ENCODE assay signal across 8 cellular contexts in the genomic region with DNA sequence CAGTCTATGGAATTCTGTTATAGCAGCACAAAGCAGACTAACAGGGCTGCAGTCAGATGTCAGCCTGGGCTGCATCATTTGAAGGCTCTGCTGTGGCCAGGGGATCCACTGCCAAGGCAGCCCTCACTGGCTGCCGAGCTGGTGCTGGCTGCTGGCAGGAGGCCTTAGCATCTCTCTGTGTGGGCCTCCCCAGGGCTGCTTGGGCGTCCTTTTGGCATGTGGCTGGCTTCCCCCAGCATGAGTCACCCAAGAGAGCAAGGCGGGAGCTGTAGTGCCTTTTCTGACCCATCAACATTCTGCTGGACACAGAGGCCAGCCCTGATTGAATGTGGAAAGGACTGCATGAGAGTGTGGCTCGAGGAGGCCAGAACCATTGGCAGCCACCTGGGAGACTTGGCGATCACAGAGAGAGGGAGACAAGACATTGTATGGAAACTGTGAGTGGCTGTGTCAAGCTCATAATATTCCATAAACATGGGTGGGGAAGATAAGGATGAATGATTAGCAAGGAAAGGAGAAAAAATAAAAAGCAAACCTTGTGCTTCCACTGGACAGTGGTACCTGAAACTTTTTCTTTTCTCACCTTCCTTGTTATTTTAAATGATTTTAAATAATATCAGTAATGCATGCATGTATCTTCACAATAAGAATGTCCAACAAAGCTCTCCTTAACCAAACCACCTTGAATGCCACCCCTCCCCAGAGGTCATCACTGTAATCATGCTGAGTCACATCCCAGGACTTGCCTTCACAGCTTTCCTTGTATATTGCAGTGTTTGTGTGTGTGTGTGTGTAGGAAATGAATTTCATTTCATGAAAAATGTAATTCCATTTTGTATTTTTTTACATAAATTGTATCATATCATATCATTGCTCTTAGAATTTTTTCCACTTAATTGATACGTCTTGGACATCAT. TPM values are rescaled to one million over a fixed set of nuclear protein-coding genes. Genes with fewer than 3 reads are reported as not detected.
DNase-seq lines count a peak whose midpoint lies in the region; ATAC-seq and TF ChIP-seq lines count a peak whose summit lies in the region.
"Had no signal": no experiment of that assay in that cellular context is flagged by ENCODE, and none has a peak within 500 bp of the region (broad histone marks: within the 10 kb centered on the region; RNA-seq: fewer than 3 reads in every experiment).

No MANE protein-coding gene starts in this region.

- no peak overlapping the region for H2BK5ac ChIP-seq in IMR-90 (ENCODE audit: low read depth, low read length, poor library complexity, severe bottlenecking)

- no peak for TF ChIP-seq POLR2A in IMR-90 (IDR thresholded peaks at IDR 0.05; ENCODE audit: low read depth, low read length)

- TF ChIP-seq RAD21 in IMR-90 (IDR thresholded peaks at IDR 0.05; ENCODE audit: low read length) = no peak

- no peak overlapping the region for H3K56ac ChIP-seq in IMR-90 (ENCODE audit: extremely low read depth, insufficient read depth, low read length)

- intact Hi-C loops in IMR-90 (cut with micrococcal nuclease) (no loop called here), upper lobe of right lung (cut with DNase I) (no loop called here)
- intact Hi-C loops in CD4-positive, alpha-beta memory T cell (cut with micrococcal nuclease) = no loop called here

- no peak overlapping the region for H3K18ac ChIP-seq in IMR-90 (ENCODE audit: low read depth, low read length)

- no peaks in the 10 kb centered on the region for H3K4me1 Mint-ChIP-seq in CD4-positive, alpha-beta memory T cell

- CTCF ChIA-PET in IMR-90 (lab: Yijun Ruan, JAX) = interaction anchor here (1.0 kb wide), 1 partner anchor 42 kb away, joined by 3 read pairs; no protein-coding TSS in a partner anchor
- CTCF ChIA-PET in CD4-positive, alpha-beta memory T cell (lab: Charles Lee; ENCODE audit: partially characterized antibody) = no interaction called here

- no peak for TF ChIP-seq CTCF in IMR-90 (conservative IDR thresholded peaks at IDR 0.05; ENCODE audit: low read depth, low read length)
- TF ChIP-seq CTCF in upper lobe of right lung (IDR thresholded peaks at IDR 0.05) = no peak

- no peaks in the 10 kb centered on the region for H3K36me3 Mint-ChIP-seq in CD4-positive, alpha-beta memory T cell

- H3K9me3 ChIP-seq in IMR-90 (ENCODE audit: control insufficient read depth, insufficient read depth, low read length) (no peaks in the 10 kb centered on the region), upper lobe of right lung (no peaks in the 10 kb centered on the region)
- no peaks in the 10 kb centered on the region for H3K9me3 ChIP-seq in CD4-positive, alpha-beta memory T cell (ENCODE audit: control insufficient read depth in 1 of 2, low read length in 2 of 2)

- no peak overlapping the region for H2AK5ac ChIP-seq in IMR-90 (ENCODE audit: low read depth, low read length)

- no peaks in the 10 kb centered on the region for H3K9me3 Mint-ChIP-seq in CD4-positive, alpha-beta memory T cell

- H2BK20ac ChIP-seq in IMR-90 (ENCODE audit: low read depth, low read length) = no peak overlapping the region

- H3K27ac ChIP-seq in IMR-90 (ENCODE audit: insufficient read depth, low read length) (no peak overlapping the region), upper lobe of right lung (no peak overlapping the region)
- H3K27ac ChIP-seq in CD4-positive, alpha-beta memory T cell (ENCODE audit: low read depth, low read length) = no peak overlapping the region

- WGBS in IMR-90 (ENCODE audit: extremely low coverage in 2 of 2, insufficient read length in 1 of 2), 2 experiments = 0% methylated on average over 2 of the region's 6 CpGs; no CpG with 5 or more reads in 1 of the 2 experiments

- H3K4me3 ChIP-seq in IMR-90 (ENCODE audit: insufficient read depth, low read depth, low read length) (no peak overlapping the region), upper lobe of right lung (no peak overlapping the region)
- no peak overlapping the region for H3K4me3 ChIP-seq in CD4-positive, alpha-beta memory T cell (ENCODE audit: low read length in 2 of 2)

- H3K27me3 ChIP-seq in IMR-90 (ENCODE audit: control insufficient read depth, insufficient read depth, low read length) = peaks cover 36% of the 10 kb centered on the region
- H3K27me3 ChIP-seq in upper lobe of right lung = no peaks in the 10 kb centered on the region
- H3K27me3 ChIP-seq in CD4-positive, alpha-beta memory T cell (ENCODE audit: insufficient read depth, low read length) = no peaks in the 10 kb centered on the region

- H3K4me1 ChIP-seq in IMR-90 (ENCODE audit: control insufficient read depth, insufficient read depth, low read length) (peaks cover 2% of the 10 kb centered on the region; the same call in 1 of the 2 replicates), upper lobe of right lung (no peaks in the 10 kb centered on the region)
- no peaks in the 10 kb centered on the region for H3K4me1 ChIP-seq in CD4-positive, alpha-beta memory T cell (ENCODE audit: insufficient read depth, low read length)

- peak overlapping the region in 1 of 7 donors; percentile 7 for H3K27ac Mint-ChIP-seq in CD4-positive, alpha-beta memory T cell

- peak; percentile 99 for ATAC-seq in IMR-90 (ENCODE audit: low read depth)
- peak; percentile 82 for ATAC-seq in upper lobe of right lung
- ATAC-seq in stimulated activated naive CD8-positive, alpha-beta T cell treated with anti-CD3 and anti-CD28 coated beads, Interleukin-15, Interleukin-2, amounts not matched to agents 100 U/mL and 50 U/mL, for 24 hours = no peak
- no peak for ATAC-seq in GM19324 (IDR thresholded peaks at IDR 0.05; ENCODE audit: low FRiP score, unreplicated experiment)

- no peak overlapping the region for H3K4me3 Mint-ChIP-seq in CD4-positive, alpha-beta memory T cell

- H3K4ac ChIP-seq in IMR-90 (ENCODE audit: low read depth, low read length) = peak overlapping the region; percentile 30; the same call in 1 of the 2 replicates

- H2AFZ ChIP-seq in IMR-90 (replicated peaks; ENCODE audit: low read length, poor library complexity) = peak overlapping the region; percentile 60

- no peak overlapping the region for H3K9ac ChIP-seq in IMR-90 (ENCODE audit: low read depth, low read length)

- H2AK9ac ChIP-seq in IMR-90 (replicated peaks; ENCODE audit: low read depth, low read length, poor library complexity) = no peak overlapping the region

- H4K91ac ChIP-seq in IMR-90 (ENCODE audit: insufficient read depth, low read depth, low read length) = no peak overlapping the region

- no TSS peak for BruUV-seq in IMR-90 (replicated peaks; lab: Mats Ljungman, UMichigan)

- peaks cover 9 to 10% of the 10 kb centered on the region in 2 donors for H3K27me3 Mint-ChIP-seq in CD4-positive, alpha-beta memory T cell

- no peak overlapping the region for H3K14ac ChIP-seq in IMR-90 (replicated peaks; ENCODE audit: low read depth, low read length)

- POLR2A ChIA-PET in IMR-90 (lab: Charles Lee; ENCODE audit: unreplicated experiment) = no interaction called here
- POLR2A ChIA-PET in CD4-positive, alpha-beta memory T cell (lab: Charles Lee; ENCODE audit: partially characterized antibody) = no interaction called here

- H4K8ac ChIP-seq in IMR-90 (ENCODE audit: low read depth in 2 of 2, low read length in 2 of 2) = no peak overlapping the region

- dilution Hi-C loops in IMR-90 (cut with HindIII; ENCODE audit: low sequenced_read_pairs, unreplicated experiment) = no loop called here

- no peaks in the 10 kb centered on the region for H3K79me1 ChIP-seq in IMR-90 (ENCODE audit: low read depth in 1 of 2, low read length in 2 of 2)

- no peak overlapping the region for H4K5ac ChIP-seq in IMR-90 (ENCODE audit: low read depth, low read length)

- peak; percentile 87 for DNase-seq in IMR-90
- DNase-seq in cerebellar cortex (ENCODE audit: low spot score) = peak; percentile 66
- peak; percentile 93 for DNase-seq in kidney tubule cell (ENCODE audit: low spot score)
- no peak for DNase-seq in upper lobe of right lung
- DNase-seq in stimulated activated naive CD8-positive, alpha-beta T cell treated with anti-CD3 and anti-CD28 coated beads, Interleukin-15, Interleukin-2, amounts not matched to agents 100 U/mL and 50 U/mL, for 24 hours = no peak
- DNase-seq in CD4-positive, alpha-beta memory T cell = no peak
- DNase-seq: NCI-H2029 had no signal

- no peaks in the 10 kb centered on the region for H4K20me1 ChIP-seq in IMR-90 (ENCODE audit: insufficient read depth, low read length)

- no peak overlapping the region for H3K4me2 ChIP-seq in IMR-90 (ENCODE audit: low read depth, low read length)

- in situ Hi-C loops in IMR-90 (cut with MboI; ENCODE audit: low sequenced_read_pairs) = no loop called here

- H3K9me1 ChIP-seq in IMR-90 (ENCODE audit: insufficient read depth, low read length) = no peaks in the 10 kb centered on the region; the same call in 1 of the 2 replicates

- no peak overlapping the region for H3K23ac ChIP-seq in IMR-90 (ENCODE audit: low read depth, low read length)

- H3K36me3 ChIP-seq in IMR-90 (ENCODE audit: control insufficient read depth, insufficient read depth, low read length) = no peaks in the 10 kb centered on the region
- H3K36me3 ChIP-seq in upper lobe of right lung = no peaks in the 10 kb centered on the region
- no peaks in the 10 kb centered on the region for H3K36me3 ChIP-seq in CD4-positive, alpha-beta memory T cell (ENCODE audit: insufficient read depth, low read length)

- H2BK120ac ChIP-seq in IMR-90 (ENCODE audit: low read depth, low read length) = peak overlapping the region; percentile 52

- H2BK15ac ChIP-seq in IMR-90 (ENCODE audit: low read depth, low read length) = no peak overlapping the region

TF ChIP-seq in IMR-90, 13 proteins besides CTCF, POLR2A, EP300 and RAD21 (continues in another document):
- TF ChIP-seq NFE2L2 (IDR thresholded peaks at IDR 0.05; ENCODE audit: low read depth, low read length) = peak; percentile 50; the same call in 1 of the 2 replicates
- TF ChIP-seq RCOR1 (IDR thresholded peaks at IDR 0.05; ENCODE audit: insufficient replicate concordance, low read length) = no peak
- peak; percentile 69 for TF ChIP-seq FOS (IDR thresholded peaks at IDR 0.05; ENCODE audit: low read depth, low read length)
- TF ChIP-seq BHLHE40 (IDR thresholded peaks at IDR 0.05; ENCODE audit: low read depth, low read length) = peak; percentile 51; the same call in 1 of the 2 replicates

RNA-seq across cellular contexts. Expression of a gene that starts 55.0 kb away (rescaled TPM):
- total RNA-seq in IMR-90 (2012; rRNA removed) (not detected in 2 replicates), upper lobe of right lung (not detected)
- not detected in 2 replicates for polyA plus RNA-seq in IMR-90 (2012; rRNA removed)
- polyA plus RNA-seq in IMR-90 (2012; cell fraction: cytosol; rRNA removed) = not detected in 2 replicates
- polyA plus RNA-seq in IMR-90 (2012; cell fraction: nucleus; rRNA removed; ENCODE audit: low replicate concordance) = not detected in 2 replicates
- not detected for total RNA-seq in CD4-positive, alpha-beta memory T cell
- not detected for polyA plus RNA-seq in CD4-positive, alpha-beta memory T cell

RNA-seq across cellular contexts. Expression of a gene that starts 58.6 kb away (rescaled TPM):
- total RNA-seq in IMR-90 (2012; rRNA removed) (53.6 and 61.1 TPM in 2 replicates), upper lobe of right lung (75.6 TPM)
- polyA plus RNA-seq in IMR-90 (2012; rRNA removed) = 98.4 and 98.6 TPM in 2 replicates
- polyA plus RNA-seq in IMR-90 (2012; cell fraction: cytosol; rRNA removed) = 79.7 and 106 TPM in 2 replicates
- polyA plus RNA-seq in IMR-90 (2012; cell fraction: nucleus; rRNA removed; ENCODE audit: low replicate concordance) = 204 and 302 TPM in 2 replicates
- total RNA-seq in CD4-positive, alpha-beta memory T cell = 10 to 100 TPM; 90.2 to 94.3 TPM
- polyA plus RNA-seq in CD4-positive, alpha-beta memory T cell = 10 to 100 TPM; 42.1 to 45.8 TPM

Comparison
In these comparisons a context has a peak if more than half of its experiments do, and no peak if none do; other contexts are left out.
1. ATAC-seq: peak in IMR-90 (single experiment) and upper lobe of right lung (single experiment); none in stimulated activated naive CD8-positive, alpha-beta T cell treated with anti-CD3 and anti-CD28 coated beads, Interleukin-15, Interleukin-2, amounts not matched to agents 100 U/mL and 50 U/mL, for 24 hours (single experiment) and GM19324 (single experiment).
2. DNase-seq: peak in IMR-90 (single experiment), cerebellar cortex (single experiment) and kidney tubule cell (single experiment); none in upper lobe of right lung (single experiment), stimulated activated naive CD8-positive, alpha-beta T cell treated with anti-CD3 and anti-CD28 coated beads, Interleukin-15, Interleukin-2, amounts not matched to agents 100 U/mL and 50 U/mL, for 24 hours (single experiment) and CD4-positive, alpha-beta memory T cell (0 of 5).